19 cellular contexts compared by ENCODE assay signal in genomic region chr1:193141804-193142203, GRCh38. TPM values are rescaled to one million over a fixed set of nuclear protein-coding genes. Genes with fewer than 3 reads are reported as not detected.
DNase-seq lines count a peak whose midpoint lies in the region; ATAC-seq and TF ChIP-seq lines count a peak whose summit lies in the region.
"Had no signal": no experiment of that assay in that cellular context is flagged by ENCODE, and none has a peak within 500 bp of the region (broad histone marks: within the 10 kb centered on the region; RNA-seq: fewer than 3 reads in every experiment).

No MANE protein-coding gene starts in this region.

- no peak for TF ChIP-seq CTCF in HFFc6 (IDR thresholded peaks at IDR 0.05)
- no peak for TF ChIP-seq CTCF in neural progenitor cell (IDR thresholded peaks at IDR 0.05)
- TF ChIP-seq CTCF in type B pancreatic cell (conservative IDR thresholded peaks at IDR 0.05): no peak
- no peak for TF ChIP-seq CTCF in spleen (IDR thresholded peaks at IDR 0.05 in 8 of 11, conservative IDR thresholded peaks at IDR 0.05 in 3 of 11)

- no peaks in the 10 kb centered on the region for H3K27me3 Mint-ChIP-seq in activated CD8-positive, alpha-beta memory T cell treated with anti-CD3 and anti-CD28 coated beads, Interleukin-2, amount 10 ng/mL, durations not matched to agents 7 days and 5 days
- H3K27me3 Mint-ChIP-seq in HFFc6 (ENCODE audit: insufficient read depth): no peaks in the 10 kb centered on the region
- H3K27me3 Mint-ChIP-seq in activated naive CD8-positive, alpha-beta T cell treated with anti-CD3 and anti-CD28 coated beads, Interleukin-2, amount 50 U/mL, for 24 hours: no peaks in the 10 kb centered on the region
- no peaks in the 10 kb centered on the region for H3K27me3 Mint-ChIP-seq in neural progenitor cell (ENCODE audit: insufficient read depth, low read depth)
- H3K27me3 Mint-ChIP-seq in type B pancreatic cell: no peaks in the 10 kb centered on the region
- H3K27me3 Mint-ChIP-seq: stimulated activated naive B cell treated with anti-CD40 and anti-IgM and Interleukin-4, amounts not matched to agents 10 μg/mL and 1 μg/mL and 100 μg/mL, for 72 hours had no signal

- peaks cover 54% of the 10 kb centered on the region for H3K79me2 ChIP-seq in neural progenitor cell (ENCODE audit: low read depth)

- TF ChIP-seq POLR2A in spleen (IDR thresholded peaks at IDR 0.05): no peak

- H4K20me1 ChIP-seq in neural progenitor cell (ENCODE audit: low read depth): peaks cover 12% of the 10 kb centered on the region

- H3K36me3 ChIP-seq in neural progenitor cell (peaks cover 39% of the 10 kb centered on the region), spleen (peaks cover 0 to 97% (median 47%) of the 10 kb centered on the region in 6 donors)

- 76 to 83% (median 79%) methylated on average over 3 of the region's 3 CpGs for WGBS in spleen, 5 donors

- peaks cover 12% of the 10 kb centered on the region for H3K4me1 Mint-ChIP-seq in activated CD8-positive, alpha-beta memory T cell treated with anti-CD3 and anti-CD28 coated beads, Interleukin-2, amount 10 ng/mL, durations not matched to agents 7 days and 5 days
- H3K4me1 Mint-ChIP-seq in HFFc6 (ENCODE audit: low read depth): peaks cover 16% of the 10 kb centered on the region
- peaks cover 21% of the 10 kb centered on the region for H3K4me1 Mint-ChIP-seq in activated naive CD8-positive, alpha-beta T cell treated with anti-CD3 and anti-CD28 coated beads, Interleukin-2, amount 50 U/mL, for 24 hours
- H3K4me1 Mint-ChIP-seq in neural progenitor cell: no peaks in the 10 kb centered on the region
- peaks cover 4% of the 10 kb centered on the region for H3K4me1 Mint-ChIP-seq in type B pancreatic cell (ENCODE audit: unreplicated experiment)

- H3K9ac ChIP-seq in neural progenitor cell: peak overlapping the region; percentile 3

- no peaks in the 10 kb centered on the region for H3F3A ChIP-seq in neural progenitor cell (ENCODE audit: low read depth)

- H3K27ac Mint-ChIP-seq in activated CD8-positive, alpha-beta memory T cell treated with anti-CD3 and anti-CD28 coated beads, Interleukin-2, amount 10 ng/mL, durations not matched to agents 7 days and 5 days: no peak overlapping the region
- peak overlapping the region; percentile 6; the same call in 1 of the 2 replicates for H3K27ac Mint-ChIP-seq in HFFc6
- H3K27ac Mint-ChIP-seq in activated naive CD8-positive, alpha-beta T cell treated with anti-CD3 and anti-CD28 coated beads, Interleukin-2, amount 50 U/mL, for 24 hours: peak overlapping the region; percentile 64
- H3K27ac Mint-ChIP-seq in neural progenitor cell: no peak overlapping the region
- no peak overlapping the region for H3K27ac Mint-ChIP-seq in type B pancreatic cell

- H3K27me3 ChIP-seq in neural progenitor cell (no peaks in the 10 kb centered on the region), spleen (replicated peaks in 1 of 7) (no peaks in the 10 kb centered on the region)
- H3K27me3 ChIP-seq: tibial nerve had no signal

- no peak overlapping the region for H3K27ac ChIP-seq in neural progenitor cell
- H3K27ac ChIP-seq in spleen: no peak overlapping the region
- H3K27ac ChIP-seq: C4-2B, coronary artery, tibial nerve had no signal

- no peak overlapping the region for H2AFZ ChIP-seq in neural progenitor cell (replicated peaks)

- H3K9me3 ChIP-seq in neural progenitor cell (ENCODE audit: low read depth): no peaks in the 10 kb centered on the region
- no peaks in the 10 kb centered on the region for H3K9me3 ChIP-seq in spleen
- H3K9me3 ChIP-seq: tibial nerve had no signal

- no peaks in the 10 kb centered on the region for H3K9me3 Mint-ChIP-seq in activated CD8-positive, alpha-beta memory T cell treated with anti-CD3 and anti-CD28 coated beads, Interleukin-2, amount 10 ng/mL, durations not matched to agents 7 days and 5 days (ENCODE audit: low read depth)
- H3K9me3 Mint-ChIP-seq in HFFc6 (no peaks in the 10 kb centered on the region), neural progenitor cell (no peaks in the 10 kb centered on the region), type B pancreatic cell (no peaks in the 10 kb centered on the region)
- no peaks in the 10 kb centered on the region for H3K9me3 Mint-ChIP-seq in activated naive CD8-positive, alpha-beta T cell treated with anti-CD3 and anti-CD28 coated beads, Interleukin-2, amount 50 U/mL, for 24 hours
- H3K9me3 Mint-ChIP-seq: stimulated activated naive B cell treated with anti-CD40 and anti-IgM and Interleukin-4, amounts not matched to agents 10 μg/mL and 1 μg/mL and 100 μg/mL, for 72 hours had no signal

- H3K4me2 ChIP-seq in neural progenitor cell: no peak overlapping the region

- H3K4me1 ChIP-seq in neural progenitor cell (no peaks in the 10 kb centered on the region), spleen (peaks cover 0 to 8% (median 0%) of the 10 kb centered on the region in 6 donors)

- no peak overlapping the region for H3K4me3 ChIP-seq in neural progenitor cell
- no peak overlapping the region for H3K4me3 ChIP-seq in spleen
- H3K4me3 ChIP-seq: coronary artery, tibial nerve had no signal

- intact Hi-C loops in cardiac septum (cut with DNase I) (no loop called here), spleen (cut with DNase I; ENCODE audit: low total_unique reads) (no loop called here)

- DNase-seq in activated CD8-positive, alpha-beta memory T cell treated with anti-CD3 and anti-CD28 coated beads, Interleukin-2, amount 10 ng/mL, durations not matched to agents 7 days and 5 days: no peak
- no peak for DNase-seq in activated CD8-positive, alpha-beta memory T cell treated with anti-CD3 and anti-CD28 coated beads for 24 hours
- DNase-seq in HFFc6 (no peak), neural progenitor cell (ENCODE audit: low spot score) (no peak), type B pancreatic cell (ENCODE audit: extremely low spot score, unreplicated experiment) (no peak), cardiac septum (ENCODE audit: low spot score) (no peak), spleen (no peak)
- DNase-seq in activated naive CD8-positive, alpha-beta T cell treated with anti-CD3 and anti-CD28 coated beads, Interleukin-2, amount 50 U/mL, for 24 hours: no peak
- DNase-seq: ACHN; activated gamma-delta T cell; DMS53; kidney glomerular epithelial cell; midbrain; NCI-H1436; stimulated activated naive B cell treated with anti-CD40 and anti-IgM and Interleukin-4, amounts not matched to agents 10 μg/mL and 1 μg/mL and 100 μg/mL, for 72 hours had no signal

- H3K4me3 Mint-ChIP-seq in activated CD8-positive, alpha-beta memory T cell treated with anti-CD3 and anti-CD28 coated beads, Interleukin-2, amount 10 ng/mL, durations not matched to agents 7 days and 5 days: no peak overlapping the region
- H3K4me3 Mint-ChIP-seq in HFFc6: no peak overlapping the region
- H3K4me3 Mint-ChIP-seq in activated naive CD8-positive, alpha-beta T cell treated with anti-CD3 and anti-CD28 coated beads, Interleukin-2, amount 50 U/mL, for 24 hours: no peak overlapping the region
- no peak overlapping the region for H3K4me3 Mint-ChIP-seq in neural progenitor cell
- no peak overlapping the region for H3K4me3 Mint-ChIP-seq in type B pancreatic cell
- H3K4me3 Mint-ChIP-seq: stimulated activated naive B cell treated with anti-CD40 and anti-IgM and Interleukin-4, amounts not matched to agents 10 μg/mL and 1 μg/mL and 100 μg/mL, for 72 hours had no signal

- peak; percentile 39 for ATAC-seq in activated CD8-positive, alpha-beta memory T cell treated with anti-CD3 and anti-CD28 coated beads, Interleukin-2, amount 10 ng/mL, durations not matched to agents 7 days and 5 days
- peak; percentile 92 for ATAC-seq in activated naive CD8-positive, alpha-beta T cell treated with anti-CD3 and anti-CD28 coated beads, Interleukin-2, amount 50 U/mL, for 24 hours
- ATAC-seq: stimulated activated naive B cell treated with anti-CD40 and anti-IgM and Interleukin-4, amounts not matched to agents 10 μg/mL and 1 μg/mL and 100 μg/mL, for 72 hours had no signal

- CTCF ChIA-PET in activated CD8-positive, alpha-beta memory T cell treated with anti-CD3 and anti-CD28 coated beads, Interleukin-2, amount 10 ng/mL, durations not matched to agents 7 days and 5 days (lab: Charles Lee): interaction anchor here (1.6 kb wide), 1 partner anchor 14 kb away, joined by 3 read pairs; no protein-coding TSS in a partner anchor

- peaks cover 54% of the 10 kb centered on the region for H3K36me3 Mint-ChIP-seq in activated CD8-positive, alpha-beta memory T cell treated with anti-CD3 and anti-CD28 coated beads, Interleukin-2, amount 10 ng/mL, durations not matched to agents 7 days and 5 days
- peaks cover 28% of the 10 kb centered on the region for H3K36me3 Mint-ChIP-seq in HFFc6 (ENCODE audit: low read depth)
- H3K36me3 Mint-ChIP-seq in activated naive CD8-positive, alpha-beta T cell treated with anti-CD3 and anti-CD28 coated beads, Interleukin-2, amount 50 U/mL, for 24 hours (ENCODE audit: low read depth): peaks cover 54% of the 10 kb centered on the region
- H3K36me3 Mint-ChIP-seq in neural progenitor cell: peaks cover 36% of the 10 kb centered on the region
- peaks cover 42% of the 10 kb centered on the region for H3K36me3 Mint-ChIP-seq in type B pancreatic cell

RNA-seq across cellular contexts. Expression of gene CDC73, which starts 20.0 kb away (rescaled TPM):
- 10 to 100 TPM; 55.6 to 63.3 TPM for total RNA-seq in activated CD8-positive, alpha-beta memory T cell treated with anti-CD3 and anti-CD28 coated beads, Interleukin-2, amount 10 ng/mL, durations not matched to agents 7 days and 5 days
- 10 to 100 TPM; 62.8 to 71.6 (median 65.2) TPM for total RNA-seq in HFFc6 (2021; fragmentation: NEBNext Ultra II Directional; extraction: Animal tissue kit (Norgen Biotek cat#: 25700))
- 26.5 and 49.2 TPM in 2 replicates for total RNA-seq in neural progenitor cell (ENCODE audit: low replicate concordance)
- 43.3 and 57.5 TPM in 2 replicates for total RNA-seq in type B pancreatic cell (ENCODE audit: low replicate concordance)
- total RNA-seq in cardiac septum: 57.7 TPM
- 10 to 100 TPM; 32.4 to 76.7 (median 62.7) TPM for total RNA-seq in spleen
- 10 to 100 TPM in 1 of 3 donors, 1 to 10 TPM in 2; 6.5 to 10.3 (median 6.9) TPM for polyA plus RNA-seq in spleen

RNA-seq across cellular contexts. Expression of gene GLRX2, which starts 36.6 kb away (rescaled TPM):
- 10 to 100 TPM; 22.3 to 37.6 TPM for total RNA-seq in activated CD8-positive, alpha-beta memory T cell treated with anti-CD3 and anti-CD28 coated beads, Interleukin-2, amount 10 ng/mL, durations not matched to agents 7 days and 5 days
- 10 to 100 TPM; 32.8 to 39.1 (median 34.7) TPM for total RNA-seq in HFFc6 (2021; fragmentation: NEBNext Ultra II Directional; extraction: Animal tissue kit (Norgen Biotek cat#: 25700))
- total RNA-seq in neural progenitor cell (ENCODE audit: low replicate concordance) (1.9 and 2.6 TPM in 2 replicates), type B pancreatic cell (ENCODE audit: low replicate concordance) (13.9 and 18.9 TPM in 2 replicates), cardiac septum (29.0 TPM), spleen (10 to 100 TPM in 4 of 7 donors, 1 to 10 TPM in 3; 5.9 to 20.0 (median 11.8) TPM)
- 10 to 100 TPM in 2 of 3 donors, 1 to 10 TPM in 1; 6.0 to 11.0 (median 10.9) TPM for polyA plus RNA-seq in spleen

RNA-seq across cellular contexts. Expression of gene B3GALT2, which starts 44.6 kb away (rescaled TPM):
- total RNA-seq in activated CD8-positive, alpha-beta memory T cell treated with anti-CD3 and anti-CD28 coated beads, Interleukin-2, amount 10 ng/mL, durations not matched to agents 7 days and 5 days: 1 to 10 TPM in 1 of 2 experiments, under 1 TPM in 1; 0.99 to 2.5 TPM
- under 1 TPM; 0.37 to 0.95 (median 0.62) TPM for total RNA-seq in HFFc6 (2021; fragmentation: NEBNext Ultra II Directional; extraction: Animal tissue kit (Norgen Biotek cat#: 25700))
- total RNA-seq in neural progenitor cell (ENCODE audit: low replicate concordance) (not detected in 2 replicates), type B pancreatic cell (ENCODE audit: low replicate concordance) (3.2 and 3.6 TPM in 2 replicates), cardiac septum (30.3 TPM), spleen (1 to 10 TPM in 1 of 7 donors, under 1 TPM in 6; 0.30 to 1.4 (median 0.69) TPM)
- polyA plus RNA-seq in spleen: under 1 TPM; 0.05 to 0.13 (median 0.11) TPM
- total RNA-seq: HT1080 had no signal

Comparison
In these comparisons a context has a peak if more than half of its experiments do, and no peak if none do; other contexts are left out.
1. H3K27ac Mint-ChIP-seq: peak in HFFc6 (single experiment) and activated naive CD8-positive, alpha-beta T cell treated with anti-CD3 and anti-CD28 coated beads, Interleukin-2, amount 50 U/mL, for 24 hours (single experiment); none in activated CD8-positive, alpha-beta memory T cell treated with anti-CD3 and anti-CD28 coated beads, Interleukin-2, amount 10 ng/mL, durations not matched to agents 7 days and 5 days (single experiment), neural progenitor cell (single experiment) and type B pancreatic cell (single experiment).